In genomic region chr10:113961261-113961938, GRCh38 we compare ENCODE assay signal across 8 cellular contexts.
DNase-seq lines count a peak whose midpoint lies in the region; ATAC-seq and TF ChIP-seq lines count a peak whose summit lies in the region.

No MANE protein-coding gene starts in this region.

- no peak for TF ChIP-seq CTCF in spleen (IDR thresholded peaks at IDR 0.05 in 8 of 11, conservative IDR thresholded peaks at IDR 0.05 in 3 of 11)

- ATAC-seq in HG03097 (IDR thresholded peaks at IDR 0.05; ENCODE audit: low FRiP score, unreplicated experiment), result peak; percentile 52

- 47 to 64% (median 55%) methylated on average over 11 of the region's 11 CpGs for WGBS in spleen, 5 donors

- no peak for TF ChIP-seq POLR2A in spleen (IDR thresholded peaks at IDR 0.05)

- H3K36me3 ChIP-seq in effector memory CD4-positive, alpha-beta T cell (ENCODE audit: control insufficient read depth, insufficient read depth, low read length), result no peaks in the 10 kb centered on the region
- no peaks in the 10 kb centered on the region for H3K36me3 ChIP-seq in spleen

- peak overlapping the region; percentile 42 for H3K27ac ChIP-seq in effector memory CD4-positive, alpha-beta T cell (ENCODE audit: insufficient read depth, low read length, poor library complexity, severe bottlenecking)
- peak overlapping the region in 4 of 8 donors; percentile 50 to 78 (median 60) for H3K27ac ChIP-seq in spleen

- H3K27me3 ChIP-seq in effector memory CD4-positive, alpha-beta T cell (replicated peaks; ENCODE audit: control insufficient read depth, insufficient read depth, low read length, poor library complexity, severe bottlenecking), result no peaks in the 10 kb centered on the region
- no peaks in the 10 kb centered on the region for H3K27me3 ChIP-seq in spleen (replicated peaks in 1 of 7)

- peak overlapping the region; percentile 32 for H3K4me3 ChIP-seq in effector memory CD4-positive, alpha-beta T cell (ENCODE audit: insufficient read depth, low read depth, low read length, poor library complexity, severe bottlenecking)
- peak overlapping the region in 1 of 8 donors; percentile 41 for H3K4me3 ChIP-seq in spleen

- H3K9me3 ChIP-seq in effector memory CD4-positive, alpha-beta T cell (ENCODE audit: control insufficient read depth, low read length), result no peaks in the 10 kb centered on the region
- H3K9me3 ChIP-seq in spleen, result no peaks in the 10 kb centered on the region

- intact Hi-C loops in spleen (cut with DNase I; ENCODE audit: low total_unique reads), result no loop called here

- H3K4me1 ChIP-seq in effector memory CD4-positive, alpha-beta T cell (ENCODE audit: control insufficient read depth, insufficient read depth, low read length, poor library complexity, severe bottlenecking), result peaks cover 22% of the 10 kb centered on the region
- peaks cover 0 to 57% (median 36%) of the 10 kb centered on the region in 6 donors for H3K4me1 ChIP-seq in spleen

- peak; percentile 45 to 59 (median 49) for DNase-seq in NCI-H1417 (lab: John Stamatoyannopoulos, UW)
- no peak for DNase-seq in NCI-H1417 treated with DMSO at 0.1 percent for 48 hours (lab: John Stamatoyannopoulos, UW)
- DNase-seq in T-helper 2 cell, result peak; percentile 22 to 99 (median 72)
- peak; percentile 65 to 74 (median 67) for DNase-seq in effector memory CD4-positive, alpha-beta T cell
- peak; percentile 34 to 92 (median 78) for DNase-seq in stimulated activated naive CD4-positive, alpha-beta T cell (lab: John Stamatoyannopoulos, UW)
- DNase-seq in NCI-H1436 treated with DMSO at 0.1 percent for 48 hours (lab: John Stamatoyannopoulos, UW), result no peak
- no peak for DNase-seq in spleen

Comparison
In these comparisons a context has a peak if more than half of its experiments do, and no peak if none do; other contexts are left out.
1. DNase-seq: peak in NCI-H1417 (3 of 3), T-helper 2 cell (5 of 5), effector memory CD4-positive, alpha-beta T cell (3 of 3) and stimulated activated naive CD4-positive, alpha-beta T cell (6 of 6); none in NCI-H1417 treated with DMSO at 0.1 percent for 48 hours (single experiment), NCI-H1436 treated with DMSO at 0.1 percent for 48 hours (single experiment) and spleen (single experiment).